Comparison of ENCODE assay signal across 8 cellular contexts in the genomic region with DNA sequence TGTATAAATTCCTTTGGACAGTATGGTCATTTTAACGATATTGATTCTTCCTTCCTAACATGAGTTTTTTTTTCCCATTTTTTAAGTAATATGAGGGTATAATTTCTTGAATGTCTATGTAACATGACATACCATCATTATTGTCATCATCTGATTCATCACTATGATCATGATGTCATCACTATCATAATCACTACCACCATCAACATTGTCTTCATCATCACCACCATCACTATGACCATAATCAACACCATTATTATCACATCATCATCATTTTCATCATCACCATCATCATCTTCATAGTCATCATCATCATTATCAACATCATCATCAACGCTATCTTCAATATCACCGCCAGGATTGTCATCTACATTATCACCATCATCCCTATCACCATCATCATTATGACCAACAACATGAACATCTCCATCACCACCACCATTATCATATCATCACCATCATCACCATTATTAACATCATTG.
"Had no signal": no experiment of that assay in that cellular context is flagged by ENCODE, and none has a peak within 500 bp of the region (broad histone marks: within the 10 kb centered on the region; RNA-seq: fewer than 3 reads in every experiment).

No MANE protein-coding gene starts in this region.

- H3K4me3 Mint-ChIP-seq: IgD-negative memory B cell had no signal

- H3K27me3 Mint-ChIP-seq: IgD-negative memory B cell had no signal

- H3K9ac ChIP-seq: KMS-11 had no signal

- H3K27ac Mint-ChIP-seq: IgD-negative memory B cell had no signal

- H3K27ac ChIP-seq: HL-60, KMS-11 had no signal

- H3K4me3 ChIP-seq: K562 had no signal

- ATAC-seq: K562 had no signal

- DNase-seq: IMR-90, KBM-7, KG1 had no signal

- H3K9me3 Mint-ChIP-seq: IgD-negative memory B cell had no signal

- H3K4me1 Mint-ChIP-seq: IgD-negative memory B cell had no signal

- H3K36me3 Mint-ChIP-seq: IgD-negative memory B cell had no signal

- H3K4me2 ChIP-seq: KMS-11 had no signal

- FAIRE-seq: HTR-8/SVneo, K562 had no signal
